Comparison of ENCODE assay signal across 8 cellular contexts in genomic region chr7:130912910-130913720, GRCh38.
DNase-seq lines count a peak whose midpoint lies in the region; ATAC-seq, FAIRE-seq and TF ChIP-seq lines count a peak whose summit lies in the region.

No MANE protein-coding gene starts in this region.

- peak overlapping the region; percentile 95 for H3K27ac Mint-ChIP-seq in activated naive CD4-positive, alpha-beta T cell treated with anti-CD3 and anti-CD28 coated beads, Interleukin-2, amount 10 ng/mL, durations not matched to agents 7 days and 5 days

- no peak for TF ChIP-seq CTCF in heart right ventricle (IDR thresholded peaks at IDR 0.05)

- CTCF ChIA-PET in activated naive CD4-positive, alpha-beta T cell treated with anti-CD3 and anti-CD28 coated beads, Interleukin-2, amount 10 ng/mL, durations not matched to agents 7 days and 5 days (lab: Charles Lee), result interaction anchor here (0.9 to 5.9 kb wide), 7 partner anchors 10 to 127 kb away, joined by 3 to 45 read pairs (median 6); no protein-coding TSS in a partner anchor

- H3K27me3 ChIP-seq in SJSA1 (replicated peaks), result no peaks in the 10 kb centered on the region
- H3K27me3 ChIP-seq in heart right ventricle, result no peaks in the 10 kb centered on the region
- H3K27me3 ChIP-seq in small intestine (ENCODE audit: control insufficient read depth in 2 of 2, insufficient read depth in 2 of 2, low read length in 2 of 2), result no peaks in the 10 kb centered on the region

- H3K36me3 Mint-ChIP-seq in activated naive CD4-positive, alpha-beta T cell treated with anti-CD3 and anti-CD28 coated beads, Interleukin-2, amount 10 ng/mL, durations not matched to agents 7 days and 5 days, result peaks cover 67% of the 10 kb centered on the region

- ATAC-seq in GM19328 (IDR thresholded peaks at IDR 0.05; ENCODE audit: unreplicated experiment) (peak; percentile 81), HG03442 (IDR thresholded peaks at IDR 0.05; ENCODE audit: unreplicated experiment) (peak; percentile 87), heart right ventricle (peak; percentile 68 to 91 (median 78))

- H3K4me3 ChIP-seq in SJSA1 (peak overlapping the region; percentile 48), heart right ventricle (peak overlapping the region in 9 of 10 donors; percentile 14 to 59 (median 49)), small intestine (ENCODE audit: low read depth in 1 of 2, low read length in 2 of 2) (peak overlapping the region; percentile 51)

- H3K9me3 Mint-ChIP-seq in activated naive CD4-positive, alpha-beta T cell treated with anti-CD3 and anti-CD28 coated beads, Interleukin-2, amount 10 ng/mL, durations not matched to agents 7 days and 5 days, result no peaks in the 10 kb centered on the region

- H3K4me1 ChIP-seq in SJSA1 (replicated peaks), result peaks cover 75% of the 10 kb centered on the region
- H3K4me1 ChIP-seq in heart right ventricle, result peaks cover 15 to 87% (median 64%) of the 10 kb centered on the region in 9 donors
- peaks cover 12 to 22% of the 10 kb centered on the region in 2 donors for H3K4me1 ChIP-seq in small intestine (ENCODE audit: control insufficient read depth in 2 of 2, insufficient read depth in 1 of 2, low read depth in 1 of 2, low read length in 1 of 2)

- H3K27me3 Mint-ChIP-seq in activated naive CD4-positive, alpha-beta T cell treated with anti-CD3 and anti-CD28 coated beads, Interleukin-2, amount 10 ng/mL, durations not matched to agents 7 days and 5 days, result no peaks in the 10 kb centered on the region

- peak overlapping the region; percentile 100 for H3K27ac ChIP-seq in SJSA1
- H3K27ac ChIP-seq in heart right ventricle, result peak overlapping the region; percentile 30 to 92 (median 82)
- H3K27ac ChIP-seq in small intestine (ENCODE audit: low read depth in 1 of 2, low read length in 1 of 2), result peak overlapping the region; percentile 88 to 97

- H3K36me3 ChIP-seq in SJSA1 (peaks cover 35% of the 10 kb centered on the region), heart right ventricle (peaks cover 0 to 16% (median 0%) of the 10 kb centered on the region in 9 donors), small intestine (ENCODE audit: control insufficient read depth in 2 of 2, insufficient read depth in 2 of 2, low read length in 2 of 2) (no peaks in the 10 kb centered on the region)

- peak overlapping the region; percentile 83 for H3K4me3 Mint-ChIP-seq in activated naive CD4-positive, alpha-beta T cell treated with anti-CD3 and anti-CD28 coated beads, Interleukin-2, amount 10 ng/mL, durations not matched to agents 7 days and 5 days

- DNase-seq in AML-193 (lab: John Stamatoyannopoulos, UW) (peak; percentile 93 to 96), SJSA1 (ENCODE audit: low read depth in 1 of 2, low spot score in 2 of 2) (peak; percentile 96 to 98), heart right ventricle (peak; percentile 29 to 67), small intestine (peak; percentile 78), cerebellum (ENCODE audit: low spot score) (no peak)
- peak; percentile 89 for DNase-seq in activated naive CD4-positive, alpha-beta T cell treated with anti-CD3 and anti-CD28 coated beads, Interleukin-2, amount 10 ng/mL, durations not matched to agents 7 days and 5 days

- H3K9me3 ChIP-seq in SJSA1 (replicated peaks) (no peaks in the 10 kb centered on the region), heart right ventricle (no peaks in the 10 kb centered on the region), small intestine (ENCODE audit: control insufficient read depth, low read depth) (no peaks in the 10 kb centered on the region)

- FAIRE-seq in small intestine (lab: Jason Lieb, UNC), result no peak

- peaks cover 87% of the 10 kb centered on the region for H3K4me1 Mint-ChIP-seq in activated naive CD4-positive, alpha-beta T cell treated with anti-CD3 and anti-CD28 coated beads, Interleukin-2, amount 10 ng/mL, durations not matched to agents 7 days and 5 days

- intact Hi-C loops in heart right ventricle (cut with DNase I), result loop anchor here in 2 of 10 donors (5.0 kb wide), 2 partner anchors 44 to 94 kb away; no protein-coding TSS in a partner anchor

- 3 to 6% methylated on average over 17 of the region's 17 CpGs for WGBS in heart right ventricle, 2 donors
- WGBS in small intestine, 3 donors, result 1 to 11% (median 5%) methylated on average over 17 of the region's 17 CpGs
